1 cellular context compared by ENCODE assay signal in the genomic region with DNA sequence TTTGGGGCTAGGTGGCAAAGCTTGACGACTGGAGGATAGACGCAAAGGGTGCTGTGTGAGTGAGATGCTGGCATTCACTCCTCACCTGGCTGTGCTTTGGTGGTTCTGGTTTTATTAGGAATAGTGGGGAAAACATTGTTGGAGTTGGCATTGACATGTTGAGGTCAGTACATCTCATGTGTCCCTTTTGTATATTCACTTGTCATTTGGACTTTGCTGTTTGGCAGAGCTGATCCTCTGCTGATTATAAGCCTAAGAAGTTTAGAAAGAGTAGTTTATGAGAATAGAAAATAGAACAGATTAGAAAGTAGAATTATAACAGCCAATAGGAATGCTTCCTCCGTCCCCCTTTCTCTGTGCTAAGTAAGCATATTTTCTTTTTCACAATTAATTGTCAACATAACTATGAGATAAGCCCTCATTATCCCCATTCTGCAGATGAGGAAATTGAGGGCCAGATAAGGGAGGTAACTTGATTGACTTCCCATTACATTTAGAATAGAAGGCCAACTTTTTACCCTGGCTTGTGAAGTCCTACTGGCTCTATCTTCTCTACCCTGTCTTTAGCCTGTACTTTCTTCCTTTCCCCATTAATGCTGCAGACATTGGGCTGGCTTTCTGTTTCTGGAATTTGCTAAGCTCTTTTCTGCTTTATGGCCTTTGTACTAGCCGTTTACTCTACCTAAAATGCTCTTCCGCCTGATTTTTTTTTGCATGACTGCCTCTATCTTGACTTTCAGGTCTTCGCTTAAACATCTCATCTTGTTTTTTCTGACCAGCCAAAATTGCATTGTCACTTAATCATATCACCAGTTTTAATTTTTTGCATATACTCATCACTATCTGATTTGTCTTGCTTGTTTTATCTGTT.
TF ChIP-seq lines count a peak whose summit lies in the region.

No MANE protein-coding gene starts in this region.

TF ChIP-seq in liver, 16 proteins besides CTCF, POLR2A, EP300 and RAD21 (continued from another document):
- TF ChIP-seq, protein P1, sequence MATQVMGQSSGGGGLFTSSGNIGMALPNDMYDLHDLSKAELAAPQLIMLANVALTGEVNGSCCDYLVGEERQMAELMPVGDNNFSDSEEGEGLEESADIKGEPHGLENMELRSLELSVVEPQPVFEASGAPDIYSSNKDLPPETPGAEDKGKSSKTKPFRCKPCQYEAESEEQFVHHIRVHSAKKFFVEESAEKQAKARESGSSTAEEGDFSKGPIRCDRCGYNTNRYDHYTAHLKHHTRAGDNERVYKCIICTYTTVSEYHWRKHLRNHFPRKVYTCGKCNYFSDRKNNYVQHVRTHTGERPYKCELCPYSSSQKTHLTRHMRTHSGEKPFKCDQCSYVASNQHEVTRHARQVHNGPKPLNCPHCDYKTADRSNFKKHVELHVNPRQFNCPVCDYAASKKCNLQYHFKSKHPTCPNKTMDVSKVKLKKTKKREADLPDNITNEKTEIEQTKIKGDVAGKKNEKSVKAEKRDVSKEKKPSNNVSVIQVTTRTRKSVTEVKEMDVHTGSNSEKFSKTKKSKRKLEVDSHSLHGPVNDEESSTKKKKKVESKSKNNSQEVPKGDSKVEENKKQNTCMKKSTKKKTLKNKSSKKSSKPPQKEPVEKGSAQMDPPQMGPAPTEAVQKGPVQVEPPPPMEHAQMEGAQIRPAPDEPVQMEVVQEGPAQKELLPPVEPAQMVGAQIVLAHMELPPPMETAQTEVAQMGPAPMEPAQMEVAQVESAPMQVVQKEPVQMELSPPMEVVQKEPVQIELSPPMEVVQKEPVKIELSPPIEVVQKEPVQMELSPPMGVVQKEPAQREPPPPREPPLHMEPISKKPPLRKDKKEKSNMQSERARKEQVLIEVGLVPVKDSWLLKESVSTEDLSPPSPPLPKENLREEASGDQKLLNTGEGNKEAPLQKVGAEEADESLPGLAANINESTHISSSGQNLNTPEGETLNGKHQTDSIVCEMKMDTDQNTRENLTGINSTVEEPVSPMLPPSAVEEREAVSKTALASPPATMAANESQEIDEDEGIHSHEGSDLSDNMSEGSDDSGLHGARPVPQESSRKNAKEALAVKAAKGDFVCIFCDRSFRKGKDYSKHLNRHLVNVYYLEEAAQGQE (IDR thresholded peaks at IDR 0.05) = no peak
- TF ChIP-seq YY1 (IDR thresholded peaks at IDR 0.05) = no peak
TF ChIP-seq in liver: peak in this region for 3.
